ENCODE assay signal across 24 cellular contexts in the genomic region with DNA sequence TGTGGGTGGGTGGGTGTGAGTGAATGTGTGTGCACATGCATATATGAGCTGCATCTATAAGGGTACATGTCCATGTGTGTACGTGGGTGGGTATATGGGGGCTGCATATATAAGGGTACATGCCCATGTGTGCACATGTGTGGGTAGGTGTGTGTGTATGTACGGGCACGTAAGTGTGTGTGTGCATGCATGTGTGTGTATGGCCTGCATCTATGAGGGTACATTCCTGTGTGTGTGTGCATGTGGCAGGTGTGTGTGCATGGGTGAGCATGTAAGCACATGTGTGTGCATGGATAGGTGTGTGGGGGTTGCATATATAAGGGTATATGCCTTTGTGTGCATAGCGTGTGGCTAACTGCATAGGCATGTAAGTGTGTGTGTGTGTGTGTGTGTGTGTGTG.
"Had no signal": no experiment of that assay in that cellular context is flagged by ENCODE, and none has a peak within 500 bp of the region (broad histone marks: within the 10 kb centered on the region; RNA-seq: fewer than 3 reads in every experiment).

No MANE protein-coding gene starts in this region.

- H3K9me3 ChIP-seq: colonic mucosa, esophagus squamous epithelium, lower lobe of right lung, prostate gland, right atrium auricular region, sigmoid colon, stomach, thyroid gland, uterus had no signal

- H3K27ac Mint-ChIP-seq: dendritic cell treated with granulocyte-macrophage colony-stimulating factor and Interleukin-4, amounts not matched to agents 40 ng/mL and 50 ng/mL, for 4 days; natural killer cell; stimulated activated effector memory CD8-positive, alpha-beta T cell treated with anti-CD3 and anti-CD28 coated beads, Interleukin-12 subunit alpha, Interleukin-12 subunit beta, amount 100 ng/mL, for 72 hours; type B pancreatic cell had no signal

- H3K36me3 Mint-ChIP-seq: natural killer cell; stimulated activated effector memory CD8-positive, alpha-beta T cell treated with anti-CD3 and anti-CD28 coated beads, Interleukin-12 subunit alpha, Interleukin-12 subunit beta, amount 100 ng/mL, for 72 hours; type B pancreatic cell had no signal

- H3K27ac ChIP-seq: colonic mucosa, esophagus squamous epithelium, lower lobe of right lung, prostate gland, right atrium auricular region, sigmoid colon, thyroid gland, uterus had no signal

- ATAC-seq: left ventricle myocardium superior; lower lobe of right lung; natural killer cell; stimulated activated effector memory CD8-positive, alpha-beta T cell treated with anti-CD3 and anti-CD28 coated beads, Interleukin-12 subunit alpha, Interleukin-12 subunit beta, amount 100 ng/mL, for 72 hours had no signal

- FAIRE-seq: endometrium, keratinocyte had no signal

- DNase-seq: colonic mucosa; effector memory CD4-positive, alpha-beta T cell; erythroblast; esophagus squamous epithelium; foreskin melanocyte; head of caudate nucleus; lower lobe of right lung; natural killer cell; nucleus accumbens; sigmoid colon; stimulated activated CD4-positive, alpha-beta T cell treated with anti-CD3 and anti-CD28 coated beads, Interleukin-2, amount 100 ng/mL, for 24 hours; stimulated activated CD4-positive, alpha-beta T cell treated with anti-CD3 and anti-CD28 coated beads, Interleukin-4, amount 100 ng/mL, for 24 hours; stimulated activated naive CD4-positive, alpha-beta T cell treated with Interleukin-2 at 50 U/mL for 16 hours; stomach; thyroid gland; uterus had no signal

- H3K9me3 Mint-ChIP-seq: dendritic cell treated with granulocyte-macrophage colony-stimulating factor and Interleukin-4, amounts not matched to agents 40 ng/mL and 50 ng/mL, for 4 days; natural killer cell; stimulated activated effector memory CD8-positive, alpha-beta T cell treated with anti-CD3 and anti-CD28 coated beads, Interleukin-12 subunit alpha, Interleukin-12 subunit beta, amount 100 ng/mL, for 72 hours; type B pancreatic cell had no signal

- H3K4me3 ChIP-seq: colonic mucosa, esophagus squamous epithelium, lower lobe of right lung, prostate gland, right atrium auricular region, sigmoid colon, stomach, thyroid gland, uterus had no signal

- H3K27me3 ChIP-seq: colonic mucosa, right atrium auricular region, thyroid gland, uterus had no signal

- H3K36me3 ChIP-seq: colonic mucosa, esophagus squamous epithelium, lower lobe of right lung, prostate gland, right atrium auricular region, sigmoid colon, thyroid gland, uterus had no signal

- H3K4me3 Mint-ChIP-seq: dendritic cell treated with granulocyte-macrophage colony-stimulating factor and Interleukin-4, amounts not matched to agents 40 ng/mL and 50 ng/mL, for 4 days; natural killer cell; stimulated activated effector memory CD8-positive, alpha-beta T cell treated with anti-CD3 and anti-CD28 coated beads, Interleukin-12 subunit alpha, Interleukin-12 subunit beta, amount 100 ng/mL, for 72 hours; type B pancreatic cell had no signal

- H3K4me1 ChIP-seq: colonic mucosa, esophagus squamous epithelium, lower lobe of right lung, prostate gland, right atrium auricular region, sigmoid colon, uterus had no signal

- H3K4me1 Mint-ChIP-seq: natural killer cell; stimulated activated effector memory CD8-positive, alpha-beta T cell treated with anti-CD3 and anti-CD28 coated beads, Interleukin-12 subunit alpha, Interleukin-12 subunit beta, amount 100 ng/mL, for 72 hours had no signal
